Comparison of ENCODE assay signal across 1 cellular context in genomic region chr7:37442268-37442667, GRCh38.
TF ChIP-seq lines count a peak whose summit lies in the region.

No MANE protein-coding gene starts in this region.

TF ChIP-seq in HepG2, 621 proteins besides CTCF, POLR2A, EP300 and RAD21:
- TF ChIP-seq KLF13 (CRISPR knock-in tag; IDR thresholded peaks at IDR 0.05) (no peak), PITX1 (CRISPR knock-in tag; IDR thresholded peaks at IDR 0.05) (no peak), HIVEP1 (CRISPR knock-in tag; IDR thresholded peaks at IDR 0.05) (no peak), ZNF10 (CRISPR knock-in tag; IDR thresholded peaks at IDR 0.05; ENCODE audit: borderline replicate concordance, low read depth) (no peak), SMAD3 (CRISPR knock-in tag; IDR thresholded peaks at IDR 0.05) (no peak)
